In the genomic region with DNA sequence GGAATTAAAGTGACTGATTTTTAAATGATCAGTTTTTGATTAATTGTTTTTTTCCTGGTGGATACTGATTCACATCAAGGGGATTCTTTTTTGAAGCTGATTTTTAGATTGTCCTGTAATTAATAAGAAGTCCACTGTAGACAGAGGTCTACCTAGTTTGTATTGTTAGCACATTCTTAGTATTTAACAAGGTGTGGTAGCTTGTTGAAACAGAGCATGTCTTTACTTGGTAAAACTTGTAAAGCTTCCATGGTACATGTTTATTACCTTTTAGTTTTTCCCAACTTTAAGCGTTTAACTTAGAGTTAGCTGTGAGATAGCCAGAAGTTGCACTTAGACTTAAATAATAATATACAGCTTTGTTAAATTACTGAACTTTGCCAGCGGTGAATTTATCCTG, we compare ENCODE assay signal across 8 cellular contexts. TPM values are rescaled to one million over a fixed set of nuclear protein-coding genes. Genes with fewer than 3 reads are reported as not detected.
DNase-seq lines count a peak whose midpoint lies in the region; ATAC-seq and TF ChIP-seq lines count a peak whose summit lies in the region.

No MANE protein-coding gene starts in this region.

- peak overlapping the region; percentile 84 for H3K4me2 ChIP-seq in skeletal muscle satellite cell (ENCODE audit: low read length)

- peaks cover 19% of the 10 kb centered on the region for H3K4me1 ChIP-seq in HAP-1
- peaks cover 23% of the 10 kb centered on the region for H3K4me1 ChIP-seq in skeletal muscle satellite cell (ENCODE audit: control insufficient read depth, insufficient read depth, low read length)
- peaks cover 0 to 2% of the 10 kb centered on the region in 2 donors for H3K4me1 ChIP-seq in aorta (ENCODE audit: control insufficient read depth in 1 of 2, insufficient read depth in 2 of 2, low read length in 2 of 2)
- peaks cover 11 to 17% of the 10 kb centered on the region in 2 donors for H3K4me1 ChIP-seq in thyroid gland

- no peak for DNase-seq in HAP-1 (ENCODE audit: low spot score in 2 of 2)
- DNase-seq in fibroblast of mammary gland (ENCODE audit: low read depth): no peak
- DNase-seq in aorta: no peak
- no peak for DNase-seq in thyroid gland
- DNase-seq in activated effector memory CD4-positive, alpha-beta T cell treated with Interleukin-2 at 50 U/mL for 16 hours: no peak
- DNase-seq in activated effector memory CD4-positive, alpha-beta T cell treated with anti-CD3 and anti-CD28 coated beads, Interleukin-2, amount 50 U/mL, for 16 hours: no peak

- no peak for TF ChIP-seq CTCF in VCaP (conservative IDR thresholded peaks at IDR 0.05)
- TF ChIP-seq CTCF in fibroblast of mammary gland (conservative IDR thresholded peaks at IDR 0.05; ENCODE audit: control insufficient read depth, insufficient read depth, low read depth, low read length): no peak
- TF ChIP-seq CTCF in thyroid gland (IDR thresholded peaks at IDR 0.05): no peak

- 73 to 77% methylated on average over 2 of the region's 2 CpGs for WGBS in aorta, 2 donors
- 78 to 81% methylated on average over 2 of the region's 2 CpGs for WGBS in thyroid gland, 2 donors

- H3K9me3 ChIP-seq in HAP-1: no peaks in the 10 kb centered on the region
- H3K9me3 ChIP-seq in skeletal muscle satellite cell (replicated peaks; ENCODE audit: low read length): no peaks in the 10 kb centered on the region
- H3K9me3 ChIP-seq in aorta (ENCODE audit: control insufficient read depth, low read length): no peaks in the 10 kb centered on the region
- no peaks in the 10 kb centered on the region for H3K9me3 ChIP-seq in thyroid gland

- H3K36me3 ChIP-seq in HAP-1 (replicated peaks): peaks cover 52% of the 10 kb centered on the region
- peaks cover 48% of the 10 kb centered on the region for H3K36me3 ChIP-seq in skeletal muscle satellite cell (ENCODE audit: insufficient read depth, low read length)
- H3K36me3 ChIP-seq in aorta (ENCODE audit: control insufficient read depth in 1 of 2, insufficient read depth in 2 of 2, low read length in 1 of 2): peaks cover 2 to 10% of the 10 kb centered on the region in 2 donors
- peaks cover 26% of the 10 kb centered on the region in 2 donors for H3K36me3 ChIP-seq in thyroid gland

- intact Hi-C loops in aorta (cut with DNase I): no loop called here
- intact Hi-C loops in thyroid gland (cut with DNase I): no loop called here

- H3K27me3 ChIP-seq in HAP-1 (ENCODE audit: low read depth) (no peaks in the 10 kb centered on the region), skeletal muscle satellite cell (ENCODE audit: control insufficient read depth, insufficient read depth, low read length) (no peaks in the 10 kb centered on the region), aorta (ENCODE audit: control insufficient read depth in 1 of 2, insufficient read depth in 2 of 2, low read length in 1 of 2) (no peaks in the 10 kb centered on the region), thyroid gland (no peaks in the 10 kb centered on the region)

- H3K27ac ChIP-seq in VCaP: peak overlapping the region; percentile 86; the same call in 1 of the 2 replicates
- no peak overlapping the region for H3K27ac ChIP-seq in aorta (ENCODE audit: low read depth in 1 of 2, low read length in 2 of 2)
- no peak overlapping the region for H3K27ac ChIP-seq in thyroid gland

- TF ChIP-seq POLR2A in thyroid gland (IDR thresholded peaks at IDR 0.05): no peak

- no peak for ATAC-seq in aorta (ENCODE audit: low FRiP score)

- in situ Hi-C loops in HAP-1 (cut with MboI; ENCODE audit: low sequenced_read_pairs): no loop called here

- H3K9ac ChIP-seq in skeletal muscle satellite cell (ENCODE audit: low read depth, low read length): peak overlapping the region; percentile 99

- peak overlapping the region; percentile 94 for H3K4me3 ChIP-seq in HAP-1
- H3K4me3 ChIP-seq in fibroblast of mammary gland (ENCODE audit: control insufficient read depth, low read depth, low read length): peak overlapping the region; percentile 88
- H3K4me3 ChIP-seq in skeletal muscle satellite cell (ENCODE audit: low read length): peak overlapping the region; percentile 93
- H3K4me3 ChIP-seq in aorta (ENCODE audit: low read length in 2 of 2): no peak overlapping the region
- peak overlapping the region in 1 of 3 donors; percentile 82 for H3K4me3 ChIP-seq in thyroid gland (replicated peaks in 1 of 3)

RNA-seq across cellular contexts. Expression of gene BTF3, which starts 1.5 kb away (rescaled TPM):
- total RNA-seq in skeletal muscle satellite cell (2012; rRNA removed): 358 and 457 TPM in 2 replicates
- total RNA-seq in aorta: 100 to 1,000 TPM; 393 to 484 TPM
- polyA plus RNA-seq in aorta: 1,000 to 10,000 TPM in 1 of 2 donors, 100 to 1,000 TPM in 1; 653 to 1,015 TPM
- total RNA-seq in thyroid gland: 100 to 1,000 TPM; 413 to 784 (median 546) TPM

RNA-seq across cellular contexts. Expression of gene FOXD1, which starts 51.2 kb away (rescaled TPM):
- total RNA-seq in skeletal muscle satellite cell (2012; rRNA removed): 9.0 and 9.6 TPM in 2 replicates
- total RNA-seq in aorta (10 to 100 TPM in 1 of 2 donors, 1 to 10 TPM in 1; 9.9 to 15.2 TPM), thyroid gland (1 to 10 TPM in 2 of 4 donors, under 1 TPM in 1, not detected in 1; 0.38 to 1.6 (median 1.2) TPM)
- polyA plus RNA-seq in aorta: 1 to 10 TPM in 1 of 2 donors, under 1 TPM in 1; 0.25 to 6.7 TPM

Comparison
In these comparisons a context has a peak if more than half of its experiments do, and no peak if none do; other contexts are left out.
1. H3K4me3 ChIP-seq: peak in HAP-1 (single experiment), fibroblast of mammary gland (single experiment) and skeletal muscle satellite cell (single experiment); none in aorta (0 of 2).
2. RNA of gene FOXD1, which starts 51.2 kb away (total RNA-seq): 9.9 to 15.2 TPM in aorta; 0.38 to 1.6 TPM in thyroid gland; every median in the first group is over 4 times any median in the second.